Comparison of ENCODE assay signal across 22 cellular contexts in the genomic region with DNA sequence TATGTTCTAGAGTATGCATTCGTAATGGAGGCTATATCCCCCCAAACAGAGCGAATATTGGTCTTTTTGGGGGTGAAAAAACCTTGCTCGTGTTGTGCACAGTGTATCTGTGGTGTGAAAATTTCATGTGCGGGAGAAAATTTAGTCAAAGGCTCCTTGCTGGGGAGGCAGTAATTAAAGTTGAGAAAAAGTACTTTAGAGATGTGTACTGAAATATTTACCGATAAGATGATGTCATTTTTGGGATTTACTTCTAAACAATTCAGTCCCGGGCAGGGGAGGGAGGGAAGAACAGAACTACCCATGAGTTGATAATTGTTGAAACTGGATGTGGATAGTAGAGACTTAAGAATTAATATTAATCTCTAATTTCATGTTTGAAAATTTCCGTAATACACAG. TPM values are rescaled to one million over a fixed set of nuclear protein-coding genes. Genes with fewer than 3 reads are reported as not detected.
DNase-seq lines count a peak whose midpoint lies in the region; ATAC-seq and TF ChIP-seq lines count a peak whose summit lies in the region.
"Had no signal": no experiment of that assay in that cellular context is flagged by ENCODE, and none has a peak within 500 bp of the region (broad histone marks: within the 10 kb centered on the region; RNA-seq: fewer than 3 reads in every experiment).

No MANE protein-coding gene starts in this region.

- H3T11ph ChIP-seq in H9 (ENCODE audit: low read length) = no peak overlapping the region

- H3K18ac ChIP-seq in H9 (ENCODE audit: insufficient read length, low read depth, low read length) = no peak overlapping the region

- WGBS in H9 (ENCODE audit: extremely low coverage, insufficient read length, low lambda C conversion rate) = no CpG with 5 or more reads among the region's 7 CpGs

- no peak for ATAC-seq in stimulated activated effector memory CD8-positive, alpha-beta T cell treated with anti-CD3 and anti-CD28 coated beads, Interleukin-12 subunit alpha, Interleukin-12 subunit beta, amount 100 ng/mL, for 72 hours
- no peak for ATAC-seq in GM18517 (IDR thresholded peaks at IDR 0.05; ENCODE audit: unreplicated experiment)
- ATAC-seq: K562 had no signal

- H3K79me1 ChIP-seq in H9 (ENCODE audit: insufficient read depth, low read depth, low read length, poor library complexity, severe bottlenecking) = no peaks in the 10 kb centered on the region

- intact Hi-C loops in activated T-helper 2 cell treated with anti-CD3 and anti-CD28 coated beads, Interferon-gamma antibody, Interleukin-2, Interleukin-4, amounts not matched to agents 10 μg/mL and 5 μg/mL and 100 μg/mL, durations not matched to agents 14 hours and 24 hours and 36 hours (cut with micrococcal nuclease) = no loop called here

- no peaks in the 10 kb centered on the region for H3K9me3 Mint-ChIP-seq in activated naive CD4-positive, alpha-beta T cell treated with anti-CD3 and anti-CD28 coated beads, Interleukin-2, amount 10 ng/mL, durations not matched to agents 7 days and 5 days
- H3K9me3 Mint-ChIP-seq in H9 = no peaks in the 10 kb centered on the region
- no peaks in the 10 kb centered on the region for H3K9me3 Mint-ChIP-seq in activated T-helper 2 cell treated with anti-CD3 and anti-CD28 coated beads, Interferon-gamma antibody, Interleukin-2, Interleukin-4, amounts not matched to agents 10 μg/mL and 5 μg/mL and 100 μg/mL, durations not matched to agents 14 hours and 24 hours and 36 hours
- no peaks in the 10 kb centered on the region for H3K9me3 Mint-ChIP-seq in stimulated activated effector memory CD8-positive, alpha-beta T cell treated with anti-CD3 and anti-CD28 coated beads, Interleukin-12 subunit alpha, Interleukin-12 subunit beta, amount 100 ng/mL, for 72 hours

- no peak overlapping the region for H2BK15ac ChIP-seq in H9 (ENCODE audit: low read depth, low read length)

- H4K20me1 ChIP-seq in H9 (ENCODE audit: control insufficient read depth, insufficient read depth, insufficient read length) = no peaks in the 10 kb centered on the region

- CTCF ChIA-PET in activated naive CD4-positive, alpha-beta T cell treated with anti-CD3 and anti-CD28 coated beads, Interleukin-2, amount 10 ng/mL, durations not matched to agents 7 days and 5 days (lab: Charles Lee) = interaction anchor here (1.0 kb wide), 1 partner anchor 304 kb away, joined by 3 read pairs; no protein-coding TSS in a partner anchor

- no peak overlapping the region for H2BK12ac ChIP-seq in H9 (ENCODE audit: insufficient read length, low read depth, low read length)

- peak overlapping the region; percentile 50 for H3K27ac Mint-ChIP-seq in activated naive CD4-positive, alpha-beta T cell treated with anti-CD3 and anti-CD28 coated beads, Interleukin-2, amount 10 ng/mL, durations not matched to agents 7 days and 5 days
- peak overlapping the region in 2 of 3 experiments; percentile 17 to 26; a peak in 4 of 7 replicates for H3K27ac Mint-ChIP-seq in H9
- H3K27ac Mint-ChIP-seq in activated T-helper 2 cell treated with anti-CD3 and anti-CD28 coated beads, Interferon-gamma antibody, Interleukin-2, Interleukin-4, amounts not matched to agents 10 μg/mL and 5 μg/mL and 100 μg/mL, durations not matched to agents 14 hours and 24 hours and 36 hours = peak overlapping the region; percentile 36
- H3K27ac Mint-ChIP-seq in stimulated activated effector memory CD8-positive, alpha-beta T cell treated with anti-CD3 and anti-CD28 coated beads, Interleukin-12 subunit alpha, Interleukin-12 subunit beta, amount 100 ng/mL, for 72 hours = peak overlapping the region; percentile 18

- H4K5ac ChIP-seq in H9 (ENCODE audit: insufficient read length, low read depth, low read length) = no peak overlapping the region

- H3K4me1 Mint-ChIP-seq in activated naive CD4-positive, alpha-beta T cell treated with anti-CD3 and anti-CD28 coated beads, Interleukin-2, amount 10 ng/mL, durations not matched to agents 7 days and 5 days = peaks cover 44% of the 10 kb centered on the region
- H3K4me1 Mint-ChIP-seq in H9 = peaks cover 68 to 72% of the 10 kb centered on the region in 2 experiments
- peaks cover 42% of the 10 kb centered on the region for H3K4me1 Mint-ChIP-seq in activated T-helper 2 cell treated with anti-CD3 and anti-CD28 coated beads, Interferon-gamma antibody, Interleukin-2, Interleukin-4, amounts not matched to agents 10 μg/mL and 5 μg/mL and 100 μg/mL, durations not matched to agents 14 hours and 24 hours and 36 hours (ENCODE audit: low read depth)
- peaks cover 50% of the 10 kb centered on the region for H3K4me1 Mint-ChIP-seq in stimulated activated effector memory CD8-positive, alpha-beta T cell treated with anti-CD3 and anti-CD28 coated beads, Interleukin-12 subunit alpha, Interleukin-12 subunit beta, amount 100 ng/mL, for 72 hours

- no peak overlapping the region for H4K8ac ChIP-seq in H9 (replicated peaks; ENCODE audit: insufficient read length, low read depth, low read length)

- no peak overlapping the region for H2AFZ ChIP-seq in H9 (ENCODE audit: low read length)
- H2AFZ ChIP-seq: GM23248 had no signal

- H3K14ac ChIP-seq in H9 (ENCODE audit: insufficient read depth, low read length) = no peak overlapping the region

- H3K56ac ChIP-seq in H9 (ENCODE audit: insufficient read length, low read depth, low read length) = no peak overlapping the region

- H4K91ac ChIP-seq in H9 (ENCODE audit: insufficient read length, low read depth, low read length) = no peak overlapping the region

- no peak overlapping the region for H2AK5ac ChIP-seq in H9 (ENCODE audit: insufficient read length, low read length)

- no peaks in the 10 kb centered on the region for H3K23me2 ChIP-seq in H9 (ENCODE audit: insufficient read length, low read depth, low read length, poor library complexity, severe bottlenecking)

- TF ChIP-seq CTCF in H9 (conservative IDR thresholded peaks at IDR 0.05) = no peak

- no peaks in the 10 kb centered on the region for H3K9me3 ChIP-seq in H9 (ENCODE audit: control insufficient read depth, low read depth, low read length)
- H3K9me3 ChIP-seq: BE2C, Caco-2, MG63, SJCRH30 had no signal

- H3K4me1 ChIP-seq in H9 (ENCODE audit: insufficient read depth, low read length) = peaks cover 5% of the 10 kb centered on the region; the same call in 1 of the 2 replicates
- H3K4me1 ChIP-seq: BE2C, Caco-2, SJCRH30 had no signal

- DNase-seq in activated naive CD4-positive, alpha-beta T cell treated with anti-CD3 and anti-CD28 coated beads, Interleukin-2, amount 10 ng/mL, durations not matched to agents 7 days and 5 days = no peak
- DNase-seq in activated naive CD4-positive, alpha-beta T cell treated with Interleukin-2 at 50 U/mL for 16 hours = no peak
- DNase-seq in H9 (no peak), NCI-H1105 treated with DMSO at 0.1 percent for 48 hours (lab: John Stamatoyannopoulos, UW) (no peak)
- no peak for DNase-seq in activated T-helper 2 cell treated with anti-CD3 and anti-CD28 coated beads, Interferon-gamma antibody, Interleukin-2, Interleukin-4, amounts not matched to agents 10 μg/mL and 5 μg/mL and 100 μg/mL, durations not matched to agents 14 hours and 24 hours and 36 hours (ENCODE audit: low spot score)
- no peak for DNase-seq in stimulated activated effector memory CD8-positive, alpha-beta T cell treated with anti-CD3 and anti-CD28 coated beads, Interleukin-12 subunit alpha, Interleukin-12 subunit beta, amount 100 ng/mL, for 72 hours (ENCODE audit: low spot score in 2 of 2)
- DNase-seq: BE2C, Caco-2, GM23248, HCEC 1CT, MG63, NCI-H1417 treated with DMSO at 0.1 percent for 48 hours, NCI-H187, NCI-H446, NCI-H526, OCI-M1, SJCRH30 had no signal

- H2BK120ac ChIP-seq in H9 (ENCODE audit: low read depth, low read length, poor library complexity, severe bottlenecking) = no peak overlapping the region

- H3K27me3 ChIP-seq in H9 (ENCODE audit: insufficient read depth, low read length) = no peaks in the 10 kb centered on the region
- H3K27me3 ChIP-seq: BE2C, MG63, SJCRH30 had no signal

- H3K9ac ChIP-seq in H9 (ENCODE audit: extremely low read depth, insufficient read length, low read length) = no peak overlapping the region
- H3K9ac ChIP-seq: GM23248 had no signal

- H3K36me3 Mint-ChIP-seq in activated naive CD4-positive, alpha-beta T cell treated with anti-CD3 and anti-CD28 coated beads, Interleukin-2, amount 10 ng/mL, durations not matched to agents 7 days and 5 days = peaks cover 50% of the 10 kb centered on the region
- peaks cover 18 to 48% (median 48%) of the 10 kb centered on the region in 3 experiments for H3K36me3 Mint-ChIP-seq in H9 (ENCODE audit: insufficient read depth in 1 of 3, low read depth in 3 of 3)
- H3K36me3 Mint-ChIP-seq in activated T-helper 2 cell treated with anti-CD3 and anti-CD28 coated beads, Interferon-gamma antibody, Interleukin-2, Interleukin-4, amounts not matched to agents 10 μg/mL and 5 μg/mL and 100 μg/mL, durations not matched to agents 14 hours and 24 hours and 36 hours (ENCODE audit: low read depth) = peaks cover 71% of the 10 kb centered on the region
- H3K36me3 Mint-ChIP-seq in stimulated activated effector memory CD8-positive, alpha-beta T cell treated with anti-CD3 and anti-CD28 coated beads, Interleukin-12 subunit alpha, Interleukin-12 subunit beta, amount 100 ng/mL, for 72 hours = peaks cover 90% of the 10 kb centered on the region

- no peak overlapping the region for H3K4me3 Mint-ChIP-seq in activated naive CD4-positive, alpha-beta T cell treated with anti-CD3 and anti-CD28 coated beads, Interleukin-2, amount 10 ng/mL, durations not matched to agents 7 days and 5 days
- no peak overlapping the region for H3K4me3 Mint-ChIP-seq in H9
- no peak overlapping the region for H3K4me3 Mint-ChIP-seq in activated T-helper 2 cell treated with anti-CD3 and anti-CD28 coated beads, Interferon-gamma antibody, Interleukin-2, Interleukin-4, amounts not matched to agents 10 μg/mL and 5 μg/mL and 100 μg/mL, durations not matched to agents 14 hours and 24 hours and 36 hours (ENCODE audit: low read depth)
- H3K4me3 Mint-ChIP-seq in stimulated activated effector memory CD8-positive, alpha-beta T cell treated with anti-CD3 and anti-CD28 coated beads, Interleukin-12 subunit alpha, Interleukin-12 subunit beta, amount 100 ng/mL, for 72 hours = no peak overlapping the region

- H2BK20ac ChIP-seq in H9 (ENCODE audit: low read depth, low read length, poor library complexity, severe bottlenecking) = no peak overlapping the region

- no peak overlapping the region for H2BK5ac ChIP-seq in H9 (ENCODE audit: insufficient read length, low read length)

- H3K4me2 ChIP-seq in H9 (ENCODE audit: insufficient read depth, insufficient read length, low read length) = no peak overlapping the region

- peaks cover 27% of the 10 kb centered on the region; the same call in 1 of the 2 replicates for H3K79me2 ChIP-seq in H9 (ENCODE audit: insufficient read depth, low read length)

- no peak overlapping the region for H3K4ac ChIP-seq in H9 (ENCODE audit: low read depth, low read length)

- no peak overlapping the region for H3K27ac ChIP-seq in H9 (ENCODE audit: insufficient read length, low read depth, low read length)
- H3K27ac ChIP-seq: GM23248, SJCRH30 had no signal

- H3K23ac ChIP-seq in H9 (ENCODE audit: insufficient read length, low read depth, low read length) = no peak overlapping the region

- H3K27me3 Mint-ChIP-seq in activated naive CD4-positive, alpha-beta T cell treated with anti-CD3 and anti-CD28 coated beads, Interleukin-2, amount 10 ng/mL, durations not matched to agents 7 days and 5 days = no peaks in the 10 kb centered on the region
- no peaks in the 10 kb centered on the region for H3K27me3 Mint-ChIP-seq in H9 (ENCODE audit: low read depth)
- H3K27me3 Mint-ChIP-seq in activated T-helper 2 cell treated with anti-CD3 and anti-CD28 coated beads, Interferon-gamma antibody, Interleukin-2, Interleukin-4, amounts not matched to agents 10 μg/mL and 5 μg/mL and 100 μg/mL, durations not matched to agents 14 hours and 24 hours and 36 hours (ENCODE audit: low read depth) = no peaks in the 10 kb centered on the region

RNA-seq across cellular contexts. Expression of a gene that starts 9.3 kb away (rescaled TPM):
- 123 and 124 TPM in 2 replicates for total RNA-seq in H9 (2021)
- 257 and 266 TPM in 2 replicates for total RNA-seq in activated T-helper 2 cell treated with anti-CD3 and anti-CD28 coated beads, Interferon-gamma antibody, Interleukin-2, Interleukin-4, amounts not matched to agents 10 μg/mL and 5 μg/mL and 100 μg/mL, durations not matched to agents 14 hours and 24 hours and 36 hours

RNA-seq across cellular contexts. Expression of a gene that starts 36.0 kb away (rescaled TPM):
- total RNA-seq in H9 (2021) = not detected in 2 replicates
- total RNA-seq in activated T-helper 2 cell treated with anti-CD3 and anti-CD28 coated beads, Interferon-gamma antibody, Interleukin-2, Interleukin-4, amounts not matched to agents 10 μg/mL and 5 μg/mL and 100 μg/mL, durations not matched to agents 14 hours and 24 hours and 36 hours = 1,777 and 1,808 TPM in 2 replicates
- total RNA-seq: A673, Caco-2, G401, GM23248, LHCN-M2, SJCRH30 had no signal

Comparison
In these comparisons a context has a peak if more than half of its experiments do, and no peak if none do; other contexts are left out.
1. RNA of a gene that starts 36.0 kb away (total RNA-seq): 1,777 to 1,808 TPM in activated T-helper 2 cell treated with anti-CD3 and anti-CD28 coated beads, Interferon-gamma antibody, Interleukin-2, Interleukin-4, amounts not matched to agents 10 μg/mL and 5 μg/mL and 100 μg/mL, durations not matched to agents 14 hours and 24 hours and 36 hours; not detected in H9; every median in the first group is over 1,000 times any median in the second.
2. Peak in every context shown above with its lines, with median percentiles within 50 percentile points of each other: H3K27ac Mint-ChIP-seq.